Comparison of ENCODE assay signal across 1 cellular context in the genomic region with DNA sequence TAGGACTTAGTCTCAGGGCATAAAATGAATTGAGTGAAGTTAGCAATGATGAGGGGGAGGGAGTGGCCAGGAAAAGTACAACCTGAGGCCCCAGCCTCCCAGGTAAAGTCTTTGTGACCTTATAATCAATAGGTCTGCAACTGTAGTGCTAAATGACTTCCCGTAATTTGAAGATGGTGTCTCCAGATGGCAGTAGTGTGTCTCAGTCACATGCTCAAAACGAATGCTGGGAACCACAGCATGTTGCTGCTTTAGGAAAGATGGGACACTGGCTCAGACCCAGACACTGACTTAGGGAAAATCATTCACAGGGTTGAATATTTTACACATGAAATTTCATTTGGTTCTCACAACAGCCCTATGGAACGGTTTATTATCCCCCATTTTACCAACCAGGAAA.
TF ChIP-seq lines count a peak whose summit lies in the region.

No MANE protein-coding gene starts in this region.

TF ChIP-seq in H1, 55 proteins besides CTCF, POLR2A, EP300 and RAD21:
- no peak for TF ChIP-seq RNF2 (IDR thresholded peaks at IDR 0.05; ENCODE audit: borderline replicate concordance, low read depth, low read length, missing control alignments, poor library complexity, severe bottlenecking)
- no peak for TF ChIP-seq NANOG (IDR thresholded peaks at IDR 0.05; ENCODE audit: insufficient read depth, low read depth, low read length, poor library complexity, severe bottlenecking)
- peak; percentile 54; the same call in 1 of the 2 replicates for TF ChIP-seq ATF3 (IDR thresholded peaks at IDR 0.05; ENCODE audit: insufficient read depth, low read depth, low read length)
- no peak for TF ChIP-seq JUND (IDR thresholded peaks at IDR 0.05; ENCODE audit: low read length)
- TF ChIP-seq, protein P1, sequence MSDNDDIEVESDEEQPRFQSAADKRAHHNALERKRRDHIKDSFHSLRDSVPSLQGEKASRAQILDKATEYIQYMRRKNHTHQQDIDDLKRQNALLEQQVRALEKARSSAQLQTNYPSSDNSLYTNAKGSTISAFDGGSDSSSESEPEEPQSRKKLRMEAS (IDR thresholded peaks at IDR 0.05): peak; percentile 50
- no peak for TF ChIP-seq NRF1 (IDR thresholded peaks at IDR 0.05; ENCODE audit: low read depth, low read length)
- TF ChIP-seq, protein P2, sequence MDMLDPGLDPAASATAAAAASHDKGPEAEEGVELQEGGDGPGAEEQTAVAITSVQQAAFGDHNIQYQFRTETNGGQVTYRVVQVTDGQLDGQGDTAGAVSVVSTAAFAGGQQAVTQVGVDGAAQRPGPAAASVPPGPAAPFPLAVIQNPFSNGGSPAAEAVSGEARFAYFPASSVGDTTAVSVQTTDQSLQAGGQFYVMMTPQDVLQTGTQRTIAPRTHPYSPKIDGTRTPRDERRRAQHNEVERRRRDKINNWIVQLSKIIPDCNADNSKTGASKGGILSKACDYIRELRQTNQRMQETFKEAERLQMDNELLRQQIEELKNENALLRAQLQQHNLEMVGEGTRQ (IDR thresholded peaks at IDR 0.05; ENCODE audit: low read length): peak; percentile 68
- no peak for TF ChIP-seq TBP (IDR thresholded peaks at IDR 0.05; ENCODE audit: low read depth, low read length)
